Comparison of ENCODE assay signal across 4 cellular contexts in the genomic region with DNA sequence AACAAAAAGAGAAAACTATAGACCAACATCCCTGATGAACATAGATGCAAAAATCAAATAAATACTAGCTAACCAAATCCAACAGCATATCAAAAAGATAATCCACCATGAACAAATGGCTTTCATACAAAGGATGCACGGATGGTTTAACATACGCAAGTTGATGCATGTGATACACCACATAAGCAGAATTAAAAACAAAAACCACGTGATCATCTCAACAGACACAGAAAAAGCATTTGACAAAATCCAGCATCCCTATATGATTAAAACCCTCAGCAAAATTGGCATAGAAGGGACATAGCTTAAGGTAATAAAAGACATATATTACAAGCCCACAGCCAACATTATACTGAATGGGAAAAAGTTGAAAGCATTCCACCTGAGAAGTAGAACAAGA.
DNase-seq lines count a peak whose midpoint lies in the region; ATAC-seq, FAIRE-seq and TF ChIP-seq lines count a peak whose summit lies in the region.
"Not testable (repeated sequence)": the region's sequence is repeated elsewhere in the genome, so short reads cannot be mapped to it uniquely, and the experiment has no call there.

No MANE protein-coding gene starts in this region.

- not testable (repeated sequence) for ATAC-seq in K562, HepG2

- H4K20me1 ChIP-seq in K562 (replicated peaks; ENCODE audit: control insufficient read depth, insufficient read depth, low read length); HepG2 (ENCODE audit: insufficient read depth, low read length): not testable (repeated sequence)

- not testable (repeated sequence) for H3K9me3 ChIP-seq in K562 (replicated peaks; ENCODE audit: control insufficient read depth, insufficient read depth, low read depth, low read length)
- H3K9me3 ChIP-seq in esophagus muscularis mucosa (peaks cover 0 to 15% (median 2%) of the 10 kb centered on the region in 4 donors), HepG2 (ENCODE audit: low read length) (peaks cover 27% of the 10 kb centered on the region)

- POLR2A ChIA-PET in K562 (lab: Yijun Ruan, JAX); HepG2 (lab: Yijun Ruan, JAX): not testable (repeated sequence)

- not testable (repeated sequence) for H3K9me1 ChIP-seq in K562 (ENCODE audit: control insufficient read depth, insufficient read depth, low read length)

- H3K27me3 ChIP-seq in K562 (ENCODE audit: control insufficient read depth in 2 of 2, insufficient read depth in 2 of 2, low read length in 2 of 2); esophagus muscularis mucosa; HepG2 (ENCODE audit: control insufficient read depth in 1 of 2, insufficient read depth in 2 of 2, low read length in 2 of 2): not testable (repeated sequence)

- H3K4me3 Mint-ChIP-seq in activated CD4-positive, alpha-beta T cell treated with anti-CD3 and anti-CD28 coated beads, Interleukin-2, amount 10 ng/mL, durations not matched to agents 24 days and 14 days, result not testable (repeated sequence)

- H2AFZ ChIP-seq in K562 (ENCODE audit: low read depth, low read length); HepG2 (ENCODE audit: low read length): not testable (repeated sequence)

- H3K9ac ChIP-seq in K562 (ENCODE audit: insufficient read depth in 1 of 2, low read depth in 2 of 2, low read length in 2 of 2); HepG2 (ENCODE audit: insufficient read depth, low read depth, low read length): not testable (repeated sequence)

- TF ChIP-seq EP300 in K562 (IDR thresholded peaks at IDR 0.05; ENCODE audit: low read length); esophagus muscularis mucosa (IDR thresholded peaks at IDR 0.05); HepG2 (IDR thresholded peaks at IDR 0.05; ENCODE audit: low read depth in 2 of 2, low read length in 2 of 2); HepG2 (CRISPR knock-in tag; IDR thresholded peaks at IDR 0.05; ENCODE audit: borderline replicate concordance): not testable (repeated sequence)

- WGBS in K562 (ENCODE audit: insufficient coverage, low coverage, missing lambda C conversion rate), result 2% methylated on average over 3 of the region's 3 CpGs
- WGBS in esophagus muscularis mucosa, result 83% methylated on average over 3 of the region's 3 CpGs
- WGBS in HepG2 (ENCODE audit: low lambda C conversion rate), result 33% methylated on average over 3 of the region's 3 CpGs

- BruUV-seq in K562 (replicated peaks; lab: Mats Ljungman, UMichigan); HepG2 (replicated peaks; lab: Mats Ljungman, UMichigan): not testable (repeated sequence)

- H3K4me1 Mint-ChIP-seq in activated CD4-positive, alpha-beta T cell treated with anti-CD3 and anti-CD28 coated beads, Interleukin-2, amount 10 ng/mL, durations not matched to agents 24 days and 14 days, result not testable (repeated sequence)

- CTCF ChIA-PET in K562 (lab: Yijun Ruan, JAX; ENCODE audit: low intra/inter-chr PET ratio); HepG2 (lab: Yijun Ruan, JAX; ENCODE audit: low intra/inter-chr PET ratio, low total read pairs): not testable (repeated sequence)

- not testable (repeated sequence) for TF ChIP-seq POLR2A in K562 (conservative IDR thresholded peaks at IDR 0.05); esophagus muscularis mucosa (IDR thresholded peaks at IDR 0.05; ENCODE audit: low read depth); HepG2 (IDR thresholded peaks at IDR 0.05; ENCODE audit: insufficient read depth in 1 of 2, low read depth in 2 of 2, low read length in 2 of 2)

- H3K36me3 Mint-ChIP-seq in activated CD4-positive, alpha-beta T cell treated with anti-CD3 and anti-CD28 coated beads, Interleukin-2, amount 10 ng/mL, durations not matched to agents 24 days and 14 days (ENCODE audit: low read depth), result not testable (repeated sequence)

- H3K27me3 Mint-ChIP-seq in activated CD4-positive, alpha-beta T cell treated with anti-CD3 and anti-CD28 coated beads, Interleukin-2, amount 10 ng/mL, durations not matched to agents 24 days and 14 days, result peaks cover 11% of the 10 kb centered on the region

- in situ Hi-C loops in K562 (cut with MboI); HepG2 (cut with HindIII; ENCODE audit: extremely low pct_ligation_motif_present, low pct_unique_long_range_greater_than_20kb): not testable (repeated sequence)

- not testable (repeated sequence) for FAIRE-seq in K562 (lab: Jason Lieb, UNC); HepG2 (lab: Jason Lieb, UNC)

- not testable (repeated sequence) for H3K36me3 ChIP-seq in K562 (ENCODE audit: control insufficient read depth, insufficient read depth, low read length); esophagus muscularis mucosa; HepG2 (replicated peaks in 1 of 2; ENCODE audit: control insufficient read depth in 1 of 2, insufficient read depth in 2 of 2, low read length in 2 of 2)

- not testable (repeated sequence) for TF ChIP-seq RAD21 in K562 (CRISPR knock-in tag; conservative IDR thresholded peaks at IDR 0.05 in 1 of 2, IDR thresholded peaks at IDR 0.05 in 1 of 2); HepG2 (CRISPR knock-in tag; IDR thresholded peaks at IDR 0.05)

- intact Hi-C loops in activated CD4-positive, alpha-beta T cell treated with anti-CD3 and anti-CD28 coated beads, Interleukin-2, amount 10 ng/mL, durations not matched to agents 24 days and 14 days (cut with micrococcal nuclease); K562 (cut with micrococcal nuclease); esophagus muscularis mucosa (cut with DNase I): not testable (repeated sequence)
- intact Hi-C loops in HepG2 (cut with micrococcal nuclease; ENCODE audit: unreplicated experiment), result loop anchor here (5.0 kb wide), 1 partner anchor 1012 kb away; no protein-coding TSS in a partner anchor

- H3K4me1 ChIP-seq in K562 (replicated peaks in 1 of 2; ENCODE audit: control insufficient read depth in 2 of 2, insufficient read depth in 2 of 2, low read length in 2 of 2); esophagus muscularis mucosa; HepG2 (ENCODE audit: insufficient read depth, low read length): not testable (repeated sequence)

- H3K4me2 ChIP-seq in K562 (ENCODE audit: insufficient read depth, low read length); HepG2 (ENCODE audit: low read depth, low read length): not testable (repeated sequence)

- not testable (repeated sequence) for H3K4me3 ChIP-seq in K562; esophagus muscularis mucosa; HepG2 (replicated peaks in 1 of 3; ENCODE audit: insufficient read depth in 1 of 3, low read depth in 2 of 3, low read length in 3 of 3)

- peak; percentile 15 for DNase-seq in activated CD4-positive, alpha-beta T cell treated with anti-CD3 and anti-CD28 coated beads, Interleukin-2, amount 10 ng/mL, durations not matched to agents 24 days and 14 days
- not testable (repeated sequence) for DNase-seq in K562 (ENCODE audit: extremely low read depth in 1 of 4, low spot score in 3 of 4); HepG2 (ENCODE audit: low spot score)
- DNase-seq in esophagus muscularis mucosa (ENCODE audit: extremely low spot score), result peak; percentile 19

- H3K9me3 Mint-ChIP-seq in activated CD4-positive, alpha-beta T cell treated with anti-CD3 and anti-CD28 coated beads, Interleukin-2, amount 10 ng/mL, durations not matched to agents 24 days and 14 days, result not testable (repeated sequence)

- H3K27ac ChIP-seq in K562 (ENCODE audit: extremely low read depth, low read depth, low read length); esophagus muscularis mucosa (replicated peaks in 1 of 4); HepG2 (ENCODE audit: extremely low read length, insufficient read depth, low read length): not testable (repeated sequence)

- TF ChIP-seq CTCF in K562 (IDR thresholded peaks at IDR 0.05 in 2 of 3, conservative IDR thresholded peaks at IDR 0.05 in 1 of 3; ENCODE audit: insufficient read depth in 2 of 3, low read depth in 1 of 3, low read length in 3 of 3); esophagus muscularis mucosa (IDR thresholded peaks at IDR 0.05); HepG2 (CRISPR knock-in tag; IDR thresholded peaks at IDR 0.05): not testable (repeated sequence)

- not testable (repeated sequence) for H3K27ac Mint-ChIP-seq in activated CD4-positive, alpha-beta T cell treated with anti-CD3 and anti-CD28 coated beads, Interleukin-2, amount 10 ng/mL, durations not matched to agents 24 days and 14 days

- H3K79me2 ChIP-seq in K562 (ENCODE audit: control insufficient read depth, insufficient read depth, low read length); HepG2 (ENCODE audit: insufficient read depth, low read length): not testable (repeated sequence)

TF ChIP-seq in HepG2, 621 proteins besides CTCF, POLR2A, EP300 and RAD21:
- TF ChIP-seq RAD51 (IDR thresholded peaks at IDR 0.05; ENCODE audit: borderline replicate concordance), result peak; percentile 56; the same call in 1 of the 2 replicates
